8 cellular contexts compared by ENCODE assay signal in the genomic region with DNA sequence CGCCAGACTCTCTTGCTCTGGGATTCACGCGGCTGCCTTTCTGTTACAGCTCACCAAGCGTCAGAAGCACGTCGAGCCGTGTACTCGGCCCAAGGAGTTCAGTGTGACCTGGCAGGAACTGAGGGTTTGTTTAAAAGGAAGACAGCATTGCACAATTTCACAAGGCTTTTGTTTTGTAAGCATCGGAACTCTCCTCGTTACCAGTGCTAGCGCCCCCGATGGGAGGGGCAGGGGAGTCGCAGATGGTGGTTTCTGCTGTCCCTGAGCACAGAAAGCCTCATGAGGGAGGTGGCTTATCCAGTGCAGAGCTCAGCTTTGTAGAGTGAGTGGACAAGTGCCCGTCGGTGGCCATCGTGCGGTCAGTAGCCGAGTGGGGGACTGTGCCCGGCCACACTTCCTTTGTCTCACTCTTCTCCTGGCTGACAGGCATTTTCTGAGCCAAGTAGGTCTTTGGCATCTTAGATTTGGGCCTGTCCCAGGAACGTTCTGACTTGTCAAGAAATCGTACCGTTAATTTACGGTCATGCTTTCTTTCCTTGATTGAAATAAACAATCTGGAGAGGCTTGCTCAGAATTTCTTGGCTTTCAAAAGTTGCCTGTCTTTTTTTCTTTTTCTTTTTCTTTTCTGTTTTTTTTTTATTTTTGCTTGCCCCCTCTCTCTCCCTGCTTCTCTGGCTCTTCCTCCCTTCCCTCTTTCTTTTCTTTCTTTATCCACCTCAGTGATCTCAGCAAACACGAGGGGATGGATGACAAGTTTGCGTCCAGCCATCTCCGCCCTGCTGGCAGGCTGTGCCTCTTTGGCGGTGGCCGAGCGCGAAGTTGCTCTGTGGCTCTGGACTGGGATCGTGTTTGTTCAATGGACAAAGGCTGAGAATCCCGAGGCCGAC. TPM values are rescaled to one million over a fixed set of nuclear protein-coding genes. Genes with fewer than 3 reads are reported as not detected.
DNase-seq lines count a peak whose midpoint lies in the region; ATAC-seq and TF ChIP-seq lines count a peak whose summit lies in the region.

No MANE protein-coding gene starts in this region.

- peaks cover 26% of the 10 kb centered on the region for H3K4me1 ChIP-seq in smooth muscle cell (ENCODE audit: low read depth)

- H2AFZ ChIP-seq in smooth muscle cell (ENCODE audit: low read depth) = no peak overlapping the region

- 62% methylated on average over 33 of the region's 33 CpGs for WGBS in smooth muscle cell (ENCODE audit: low lambda C conversion rate)

- H3K27me3 ChIP-seq in brain microvascular endothelial cell (replicated peaks) (no peaks in the 10 kb centered on the region), smooth muscle cell (ENCODE audit: low read depth) (no peaks in the 10 kb centered on the region)

- H3K4me2 ChIP-seq in smooth muscle cell = peak overlapping the region; percentile 23

- ATAC-seq in HG03135 (IDR thresholded peaks at IDR 0.05; ENCODE audit: unreplicated experiment) = no peak

- peaks cover 11% of the 10 kb centered on the region for H3F3A ChIP-seq in smooth muscle cell (ENCODE audit: low read depth)

- H3K4me3 ChIP-seq in brain microvascular endothelial cell (ENCODE audit: low read depth, low read length) (no peak overlapping the region), smooth muscle cell (no peak overlapping the region)

- no peaks in the 10 kb centered on the region for H3K9me3 ChIP-seq in smooth muscle cell (replicated peaks; ENCODE audit: low read depth)

- no peak; the same call in 1 of the 2 replicates for TF ChIP-seq CTCF in C4-2B (conservative IDR thresholded peaks at IDR 0.05)
- peak; percentile 62 for TF ChIP-seq CTCF in brain microvascular endothelial cell (IDR thresholded peaks at IDR 0.05; ENCODE audit: low read depth, low read length, missing control alignments)
- TF ChIP-seq CTCF in smooth muscle cell (IDR thresholded peaks at IDR 0.05; ENCODE audit: borderline replicate concordance, insufficient read depth, poor library complexity, severe bottlenecking) = peak; percentile 18

- peak overlapping the region; percentile 87 for H3K27ac ChIP-seq in C4-2B
- no peak overlapping the region for H3K27ac ChIP-seq in brain microvascular endothelial cell
- H3K27ac ChIP-seq in smooth muscle cell (ENCODE audit: low read depth) = peak overlapping the region; percentile 79

- H3K9ac ChIP-seq in smooth muscle cell (ENCODE audit: low read depth) = no peak overlapping the region

- in situ Hi-C loops in brain microvascular endothelial cell (cut with HindIII; ENCODE audit: low pct_ligation_motif_present, low sequenced_read_pairs) = no loop called here

- H3K79me2 ChIP-seq in smooth muscle cell (ENCODE audit: low read depth) = peaks cover 99% of the 10 kb centered on the region

- H3K36me3 ChIP-seq in brain microvascular endothelial cell (replicated peaks) (no peaks in the 10 kb centered on the region), smooth muscle cell (ENCODE audit: low read depth) (no peaks in the 10 kb centered on the region)

- peaks cover 100% of the 10 kb centered on the region for H4K20me1 ChIP-seq in smooth muscle cell (ENCODE audit: low read depth)

- DNase-seq in M059J (ENCODE audit: low read depth) (peak; percentile 95), brain microvascular endothelial cell (no peak), islet precursor cell (peak; percentile 78), smooth muscle cell (lab: John Stamatoyannopoulos, UW; ENCODE audit: unreplicated experiment) (no peak), middle frontal gyrus (ENCODE audit: extremely low spot score, low spot score) (no peak), mesenteric fat pad (ENCODE audit: low spot score) (no peak)

RNA-seq across cellular contexts. Expression of gene KDM4B, which starts 7.7 kb away (rescaled TPM):
- 9.8 and 24.9 TPM in 2 replicates for total RNA-seq in M059J (2014; rRNA removed; shearing (Covaris generic))
- total RNA-seq in smooth muscle cell (24.6 and 27.9 TPM in 2 replicates), mesenteric fat pad (46.1 TPM)
- polyA plus RNA-seq in smooth muscle cell = 32.3 and 45.1 TPM in 2 replicates

Comparison
In these comparisons a context has a peak if more than half of its experiments do, and no peak if none do; other contexts are left out.
1. DNase-seq: peak in M059J (single experiment) and islet precursor cell (single experiment); none in brain microvascular endothelial cell (single experiment), smooth muscle cell (single experiment), middle frontal gyrus (single experiment) and mesenteric fat pad (single experiment).